17 cellular contexts compared by ENCODE assay signal in the genomic region with DNA sequence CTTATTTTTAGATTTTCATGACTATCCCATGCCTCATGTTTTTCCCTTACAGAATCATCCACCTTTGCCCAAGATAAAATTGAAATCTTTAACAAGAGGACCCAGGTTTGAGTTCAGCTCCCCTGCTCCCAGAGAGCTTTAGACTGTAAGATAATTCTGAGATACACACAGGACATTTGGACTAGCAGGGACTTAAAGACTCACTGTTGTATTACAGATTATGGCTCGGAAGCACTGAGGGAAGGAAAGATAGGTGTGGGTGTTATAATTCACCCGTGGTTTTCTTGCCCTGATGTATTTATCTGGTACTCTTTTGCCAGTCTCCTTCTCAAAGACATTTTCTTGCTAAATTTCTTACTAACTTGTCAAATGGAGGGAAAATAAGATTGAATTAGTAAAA.
A peak's percentile ranks its signal among the peaks of the same experiment; 100 is the strongest.
DNase-seq lines count a peak whose midpoint lies in the region; ATAC-seq and TF ChIP-seq lines count a peak whose summit lies in the region.
"Had no signal": no experiment of that assay in that cellular context is flagged by ENCODE, and none has a peak within 500 bp of the region (broad histone marks: within the 10 kb centered on the region; RNA-seq: fewer than 3 reads in every experiment).

No MANE protein-coding gene starts in this region.

- no peaks in the 10 kb centered on the region for H3K27me3 Mint-ChIP-seq in activated T-helper 17 cell treated with anti-CD3 and anti-CD28 coated beads, Interleukin-2, amount 50 U/mL, for 72 hours
- no peaks in the 10 kb centered on the region for H3K27me3 Mint-ChIP-seq in mesothelial cell of epicardium (ENCODE audit: low read depth)
- no peaks in the 10 kb centered on the region for H3K27me3 Mint-ChIP-seq in stimulated activated naive CD8-positive, alpha-beta T cell treated with anti-CD3 and anti-CD28 coated beads, Interleukin-15, amount 100 ng/mL, for 72 hours

- ATAC-seq in activated naive CD4-positive, alpha-beta T cell treated with anti-CD3 and anti-CD28 coated beads, Interleukin-2, amount 50 U/mL, for 72 hours = no peak
- no peak for ATAC-seq in activated T-helper 17 cell treated with anti-CD3 and anti-CD28 coated beads, Interleukin-2, amount 50 U/mL, for 72 hours (replicated peaks)
- ATAC-seq in stimulated activated naive CD8-positive, alpha-beta T cell treated with anti-CD3 and anti-CD28 coated beads, Interleukin-15, amount 100 ng/mL, for 72 hours = no peak
- no peak for ATAC-seq in HG02571 (IDR thresholded peaks at IDR 0.05; ENCODE audit: unreplicated experiment)
- ATAC-seq: HCT116 had no signal

- peaks cover 22 to 38% of the 10 kb centered on the region in 2 donors for H3K36me3 Mint-ChIP-seq in activated naive CD4-positive, alpha-beta T cell treated with anti-CD3 and anti-CD28 coated beads, Interleukin-2, amount 50 U/mL, for 72 hours
- H3K36me3 Mint-ChIP-seq in activated T-helper 17 cell treated with anti-CD3 and anti-CD28 coated beads, Interleukin-2, amount 50 U/mL, for 72 hours (ENCODE audit: low read depth) = peaks cover 38% of the 10 kb centered on the region
- H3K36me3 Mint-ChIP-seq in mesothelial cell of epicardium = peaks cover 13% of the 10 kb centered on the region

- peak overlapping the region; percentile 66 for H3K4me3 Mint-ChIP-seq in activated T-helper 17 cell treated with anti-CD3 and anti-CD28 coated beads, Interleukin-2, amount 50 U/mL, for 72 hours
- no peak overlapping the region for H3K4me3 Mint-ChIP-seq in mesothelial cell of epicardium
- peak overlapping the region; percentile 29 to 31 for H3K4me3 Mint-ChIP-seq in stimulated activated naive CD8-positive, alpha-beta T cell treated with anti-CD3 and anti-CD28 coated beads, Interleukin-15, amount 100 ng/mL, for 72 hours

- peak overlapping the region; percentile 92 to 94 for H3K27ac Mint-ChIP-seq in activated naive CD4-positive, alpha-beta T cell treated with anti-CD3 and anti-CD28 coated beads, Interleukin-2, amount 50 U/mL, for 72 hours
- H3K27ac Mint-ChIP-seq in activated T-helper 17 cell treated with anti-CD3 and anti-CD28 coated beads, Interleukin-2, amount 50 U/mL, for 72 hours = peak overlapping the region; percentile 91
- peak overlapping the region; percentile 87 for H3K27ac Mint-ChIP-seq in mesothelial cell of epicardium
- peak overlapping the region; percentile 20 to 31 for H3K27ac Mint-ChIP-seq in stimulated activated naive CD8-positive, alpha-beta T cell treated with anti-CD3 and anti-CD28 coated beads, Interleukin-15, amount 100 ng/mL, for 72 hours

- peaks cover 35% of the 10 kb centered on the region for H3K4me1 Mint-ChIP-seq in activated T-helper 17 cell treated with anti-CD3 and anti-CD28 coated beads, Interleukin-2, amount 50 U/mL, for 72 hours
- H3K4me1 Mint-ChIP-seq in mesothelial cell of epicardium = peaks cover 80% of the 10 kb centered on the region
- peaks cover 92% of the 10 kb centered on the region for H3K4me1 Mint-ChIP-seq in stimulated activated naive CD8-positive, alpha-beta T cell treated with anti-CD3 and anti-CD28 coated beads, Interleukin-15, amount 100 ng/mL, for 72 hours

- no peak for DNase-seq in activated naive CD4-positive, alpha-beta T cell treated with anti-CD3 and anti-CD28 coated beads, Interleukin-2, amount 50 U/mL, for 72 hours (ENCODE audit: low spot score in 2 of 2)
- DNase-seq in activated naive CD4-positive, alpha-beta T cell (lab: John Stamatoyannopoulos, UW) = no peak
- no peak for DNase-seq in mesothelial cell of epicardium (ENCODE audit: low spot score in 2 of 2, unreplicated experiment in 2 of 2)
- DNase-seq in stimulated activated naive CD8-positive, alpha-beta T cell treated with anti-CD3 and anti-CD28 coated beads, Interleukin-15, amount 100 ng/mL, for 72 hours = no peak
- DNase-seq in NCI-H226 = no peak
- DNase-seq in middle frontal gyrus (ENCODE audit: extremely low spot score, low spot score) = no peak
- DNase-seq: Caco-2, DMS153, GM23248, KBM-7, NCI-H1417 treated with DMSO at 0.1 percent for 48 hours, NCI-H1930, NCI-H2171, NCI-H774 had no signal

- no peaks in the 10 kb centered on the region for H3K9me3 Mint-ChIP-seq in activated naive CD4-positive, alpha-beta T cell treated with anti-CD3 and anti-CD28 coated beads, Interleukin-2, amount 50 U/mL, for 72 hours
- no peaks in the 10 kb centered on the region for H3K9me3 Mint-ChIP-seq in activated T-helper 17 cell treated with anti-CD3 and anti-CD28 coated beads, Interleukin-2, amount 50 U/mL, for 72 hours
- peaks cover 4% of the 10 kb centered on the region for H3K9me3 Mint-ChIP-seq in mesothelial cell of epicardium
- no peaks in the 10 kb centered on the region for H3K9me3 Mint-ChIP-seq in stimulated activated naive CD8-positive, alpha-beta T cell treated with anti-CD3 and anti-CD28 coated beads, Interleukin-15, amount 100 ng/mL, for 72 hours

- no peak for TF ChIP-seq CTCF in mesothelial cell of epicardium (IDR thresholded peaks at IDR 0.05; ENCODE audit: unreplicated experiment)

Comparison
In these comparisons a context has a peak if more than half of its experiments do, and no peak if none do; other contexts are left out.
1. H3K27ac Mint-ChIP-seq: peak in every context shown above with its lines; median percentile 93 in activated naive CD4-positive, alpha-beta T cell treated with anti-CD3 and anti-CD28 coated beads, Interleukin-2, amount 50 U/mL, for 72 hours; 91 in activated T-helper 17 cell treated with anti-CD3 and anti-CD28 coated beads, Interleukin-2, amount 50 U/mL, for 72 hours; 87 in mesothelial cell of epicardium; 26 in stimulated activated naive CD8-positive, alpha-beta T cell treated with anti-CD3 and anti-CD28 coated beads, Interleukin-15, amount 100 ng/mL, for 72 hours.